Comparison of ENCODE assay signal across 24 cellular contexts in genomic region chr11:124122123-124122522, GRCh38. TPM values are rescaled to one million over a fixed set of nuclear protein-coding genes. Genes with fewer than 3 reads are reported as not detected.
"Had no signal": no experiment of that assay in that cellular context is flagged by ENCODE, and none has a peak within 500 bp of the region (broad histone marks: within the 10 kb centered on the region; RNA-seq: fewer than 3 reads in every experiment).

No MANE protein-coding gene starts in this region.

- H3K27me3 ChIP-seq: ascending aorta, brain microvascular endothelial cell, cardiac muscle cell had no signal

- H3K4me3 ChIP-seq: ascending aorta, cardiac muscle cell had no signal

- DNase-seq: activated CD4-positive, alpha-beta T cell treated with anti-CD3 and anti-CD28 coated beads for 36 hours; activated CD4-positive, alpha-beta T cell treated with anti-CD3 and anti-CD28 coated beads, Interleukin-2, amount 50 U/mL, for 1 hour; activated CD4-positive, CD25-positive, alpha-beta regulatory T cell; activated CD8-positive, alpha-beta memory T cell treated with anti-CD3 and anti-CD28 coated beads, Interleukin-2, amount 50 U/mL, for 4 hours; activated CD8-positive, alpha-beta T cell treated with anti-CD3 and anti-CD28 coated beads for 36 hours; activated naive CD8-positive, alpha-beta T cell treated with anti-CD3 and anti-CD28 coated beads, Interleukin-2, amount 50 U/mL, for 24 hours; activated T-cell treated with anti-CD3 and anti-CD28 coated beads, Interleukin-2, amount 50 U/mL, for 72 hours; amniotic stem cell; brain microvascular endothelial cell; Kasumi-1; KBM-7; NCI-H1092; NCI-H1417; NCI-H2029; NCI-H345; NCI-H510A; NCI-H69; PC-3; SHP77 had no signal

- H3K27ac ChIP-seq: ascending aorta, brain microvascular endothelial cell, cardiac muscle cell, VCaP had no signal

- H3K9me3 ChIP-seq: ascending aorta had no signal

- H3K36me3 ChIP-seq: brain microvascular endothelial cell had no signal

- FAIRE-seq: RCC 7860 had no signal

- H3K4me1 ChIP-seq: ascending aorta had no signal

- ATAC-seq: activated CD4-positive, alpha-beta T cell treated with anti-CD3 and anti-CD28 coated beads for 36 hours; activated CD8-positive, alpha-beta T cell treated with anti-CD3 and anti-CD28 coated beads for 36 hours; activated naive CD4-positive, alpha-beta T cell treated with anti-CD3 and anti-CD28 coated beads, Interleukin-2, amount 50 U/mL, for 72 hours; activated naive CD8-positive, alpha-beta T cell treated with anti-CD3 and anti-CD28 coated beads, Interleukin-2, amount 50 U/mL, for 24 hours; activated T-cell treated with anti-CD3 and anti-CD28 coated beads, Interleukin-2, amount 50 U/mL, for 72 hours; PC-3 had no signal

RNA-seq across cellular contexts. Expression of gene VWA5A, which starts 6.9 kb away (rescaled TPM):
- total RNA-seq: PC-3 had no signal
